Comparison of ENCODE assay signal across 17 cellular contexts in the genomic region with DNA sequence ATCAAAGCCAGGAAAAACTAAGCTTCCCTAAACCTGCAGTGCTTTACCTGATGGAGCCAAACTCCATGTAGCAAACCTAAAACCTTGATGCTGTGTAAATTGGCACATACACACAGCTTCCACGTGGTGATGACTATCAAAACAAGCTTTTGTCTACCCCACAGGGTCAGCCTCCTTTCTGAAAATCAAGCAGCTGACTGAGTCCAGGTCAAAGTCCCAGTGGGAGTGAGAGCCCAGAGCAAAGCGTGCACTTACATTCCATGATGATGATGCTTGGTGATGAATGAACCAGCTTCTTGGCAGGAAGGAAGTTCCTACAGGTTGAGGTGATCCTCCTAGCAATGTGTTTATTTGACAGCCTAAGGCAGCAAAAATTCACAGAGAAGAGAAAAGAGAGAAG.
DNase-seq lines count a peak whose midpoint lies in the region; ATAC-seq and TF ChIP-seq lines count a peak whose summit lies in the region.
"Had no signal": no experiment of that assay in that cellular context is flagged by ENCODE, and none has a peak within 500 bp of the region (broad histone marks: within the 10 kb centered on the region; RNA-seq: fewer than 3 reads in every experiment).

No MANE protein-coding gene starts in this region.

- H3K4me3 ChIP-seq in Peyer's patch, result no peak overlapping the region

- no peak for TF ChIP-seq POLR2A in Peyer's patch (IDR thresholded peaks at IDR 0.05)

- peaks cover 8% of the 10 kb centered on the region for H3K36me3 Mint-ChIP-seq in mesothelial cell of epicardium
- H3K36me3 Mint-ChIP-seq in natural killer cell treated with Interleukin-12 subunit alpha and Interleukin-12 subunit beta and Interleukin-15 and Interleukin-18, amount 100 ng/mL, for 72 hours, result no peaks in the 10 kb centered on the region
- H3K36me3 Mint-ChIP-seq: CD4-positive, CD25-positive, alpha-beta regulatory T cell had no signal

- TF ChIP-seq CTCF in mesothelial cell of epicardium (IDR thresholded peaks at IDR 0.05; ENCODE audit: unreplicated experiment) (no peak), Peyer's patch (IDR thresholded peaks at IDR 0.05) (no peak)

- H3K27me3 Mint-ChIP-seq in mesothelial cell of epicardium (ENCODE audit: low read depth), result no peaks in the 10 kb centered on the region
- H3K27me3 Mint-ChIP-seq in natural killer cell treated with Interleukin-12 subunit alpha and Interleukin-12 subunit beta and Interleukin-15 and Interleukin-18, amount 100 ng/mL, for 72 hours, result no peaks in the 10 kb centered on the region
- H3K27me3 Mint-ChIP-seq: CD4-positive, CD25-positive, alpha-beta regulatory T cell had no signal

- H3K9me3 Mint-ChIP-seq in mesothelial cell of epicardium, result peaks cover 3% of the 10 kb centered on the region
- H3K9me3 Mint-ChIP-seq in natural killer cell treated with Interleukin-12 subunit alpha and Interleukin-12 subunit beta and Interleukin-15 and Interleukin-18, amount 100 ng/mL, for 72 hours, result peaks cover 3% of the 10 kb centered on the region

- DNase-seq in Daoy (ENCODE audit: low read depth), result peak; percentile 59
- DNase-seq in NCI-H226, result peak; percentile 96
- DNase-seq in epithelial cell of prostate (ENCODE audit: low read depth, low spot score), result no peak
- no peak for DNase-seq in mesothelial cell of epicardium (ENCODE audit: low spot score in 2 of 2, unreplicated experiment in 2 of 2)
- DNase-seq in SKM-1 (lab: John Stamatoyannopoulos, UW; ENCODE audit: unreplicated experiment), result no peak
- no peak for DNase-seq in Peyer's patch
- DNase-seq in natural killer cell treated with Interleukin-12 subunit alpha and Interleukin-12 subunit beta and Interleukin-15 and Interleukin-18, amount 100 ng/mL, for 72 hours (ENCODE audit: low spot score), result no peak
- DNase-seq: activated T-cell treated with anti-CD3 and anti-CD28 coated beads, Interleukin-2, amount 50 U/mL, for 1 hour; amygdala; CD4-positive, CD25-positive, alpha-beta regulatory T cell; effector memory CD4-positive, alpha-beta T cell; hypothalamus; midbrain; NCI-H2029; SW 1271 had no signal

- no peaks in the 10 kb centered on the region for H3K4me1 ChIP-seq in Peyer's patch

- H3K36me3 ChIP-seq in Peyer's patch, result no peaks in the 10 kb centered on the region

- no peak overlapping the region for H3K4me3 Mint-ChIP-seq in mesothelial cell of epicardium
- H3K4me3 Mint-ChIP-seq in natural killer cell treated with Interleukin-12 subunit alpha and Interleukin-12 subunit beta and Interleukin-15 and Interleukin-18, amount 100 ng/mL, for 72 hours, result no peak overlapping the region
- H3K4me3 Mint-ChIP-seq: CD4-positive, CD25-positive, alpha-beta regulatory T cell had no signal

- H3K27me3 ChIP-seq in Peyer's patch, result no peaks in the 10 kb centered on the region

- H3K4me1 Mint-ChIP-seq in mesothelial cell of epicardium, result peaks cover 36% of the 10 kb centered on the region
- no peaks in the 10 kb centered on the region for H3K4me1 Mint-ChIP-seq in natural killer cell treated with Interleukin-12 subunit alpha and Interleukin-12 subunit beta and Interleukin-15 and Interleukin-18, amount 100 ng/mL, for 72 hours (ENCODE audit: low read depth in 2 of 2)
- H3K4me1 Mint-ChIP-seq: CD4-positive, CD25-positive, alpha-beta regulatory T cell had no signal

- ATAC-seq in HG03039 (IDR thresholded peaks at IDR 0.05; ENCODE audit: unreplicated experiment), result no peak
- no peak for ATAC-seq in natural killer cell treated with Interleukin-12 subunit alpha and Interleukin-12 subunit beta and Interleukin-15 and Interleukin-18, amount 100 ng/mL, for 72 hours

- H3K9me3 ChIP-seq in Peyer's patch, result no peaks in the 10 kb centered on the region

- H3K27ac Mint-ChIP-seq in mesothelial cell of epicardium, result peak overlapping the region; percentile 93
- no peak overlapping the region for H3K27ac Mint-ChIP-seq in natural killer cell treated with Interleukin-12 subunit alpha and Interleukin-12 subunit beta and Interleukin-15 and Interleukin-18, amount 100 ng/mL, for 72 hours
- H3K27ac Mint-ChIP-seq: CD4-positive, CD25-positive, alpha-beta regulatory T cell had no signal

- H3K27ac ChIP-seq in epithelial cell of prostate (peak overlapping the region; percentile 64), Peyer's patch (no peak overlapping the region)
- H3K27ac ChIP-seq: KMS-11 had no signal

Comparison
In these comparisons a context has a peak if more than half of its experiments do, and no peak if none do; other contexts are left out.
1. DNase-seq: peak in Daoy (single experiment) and NCI-H226 (single experiment); none in epithelial cell of prostate (single experiment), mesothelial cell of epicardium (0 of 2), SKM-1 (single experiment), Peyer's patch (0 of 3) and natural killer cell treated with Interleukin-12 subunit alpha and Interleukin-12 subunit beta and Interleukin-15 and Interleukin-18, amount 100 ng/mL, for 72 hours (single experiment).